ENCODE assay signal across 9 cellular contexts in the genomic region with DNA sequence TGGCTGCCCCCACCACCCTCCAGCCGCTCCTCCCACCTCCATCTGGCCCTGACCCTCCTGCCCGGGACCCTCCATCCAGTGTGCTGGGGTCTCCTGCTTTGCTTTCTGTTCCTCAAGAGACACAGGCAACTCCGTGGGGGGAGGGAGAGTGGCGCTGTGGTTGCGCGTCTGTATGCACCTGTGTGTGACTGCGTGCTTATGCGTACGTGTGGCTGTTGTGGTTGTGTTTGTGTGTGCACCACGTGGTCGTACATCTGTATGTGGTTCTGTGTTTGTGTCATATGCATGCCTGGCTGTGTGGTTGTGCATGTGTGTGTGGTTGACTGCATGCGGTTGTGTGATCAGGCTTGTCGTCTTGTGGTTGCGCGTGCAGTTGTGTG. TPM values are rescaled to one million over a fixed set of nuclear protein-coding genes. Genes with fewer than 3 reads are reported as not detected.
A peak's percentile ranks its signal among the peaks of the same experiment; 100 is the strongest.
DNase-seq lines count a peak whose midpoint lies in the region; ATAC-seq and TF ChIP-seq lines count a peak whose summit lies in the region.
"Had no signal": no experiment of that assay in that cellular context is flagged by ENCODE, and none has a peak within 500 bp of the region (broad histone marks: within the 10 kb centered on the region; RNA-seq: fewer than 3 reads in every experiment).

No MANE protein-coding gene starts in this region.

- DNase-seq in activated CD4-positive, alpha-beta T cell treated with anti-CD3 and anti-CD28 coated beads for 48 hours: peak; percentile 51
- no peak for DNase-seq in activated CD4-positive, alpha-beta T cell treated with anti-CD3 and anti-CD28 coated beads for 4 hours
- DNase-seq in T-cell (peak in 26 of 34 experiments; percentile 7 to 54 (median 29)), DMS53 treated with DMSO at 0.1 percent for 48 hours (lab: John Stamatoyannopoulos, UW; ENCODE audit: unreplicated experiment) (no peak), chondrocyte (ENCODE audit: low spot score) (no peak), NCI-H187 (lab: John Stamatoyannopoulos, UW) (no peak)
- no peak for DNase-seq in central memory CD8-positive, alpha-beta T cell (ENCODE audit: low spot score in 2 of 2)
- no peak for DNase-seq in stimulated activated effector memory CD8-positive, alpha-beta T cell treated with anti-CD3 and anti-CD28 coated beads, Interleukin-12 subunit alpha, Interleukin-12 subunit beta, amount 100 ng/mL, for 72 hours (ENCODE audit: low spot score in 2 of 2)
- DNase-seq: NCI-H524 treated with DMSO at 0.1 percent for 48 hours had no signal

- H3K4me3 Mint-ChIP-seq in T-cell (peak overlapping the region; percentile 40 to 79 (median 69)), chondrocyte (ENCODE audit: unreplicated experiment) (no peak overlapping the region)
- peak overlapping the region; percentile 71 for H3K4me3 Mint-ChIP-seq in central memory CD8-positive, alpha-beta T cell
- peak overlapping the region; percentile 67 for H3K4me3 Mint-ChIP-seq in stimulated activated effector memory CD8-positive, alpha-beta T cell treated with anti-CD3 and anti-CD28 coated beads, Interleukin-12 subunit alpha, Interleukin-12 subunit beta, amount 100 ng/mL, for 72 hours

- CTCF ChIA-PET in T-cell (lab: Charles Lee): no interaction called here

- H3K27me3 Mint-ChIP-seq in T-cell: peaks cover 22 to 41% of the 10 kb centered on the region in 2 donors
- H3K27me3 Mint-ChIP-seq in central memory CD8-positive, alpha-beta T cell: peaks cover 35% of the 10 kb centered on the region
- H3K27me3 Mint-ChIP-seq in chondrocyte (ENCODE audit: low read depth): peaks cover 26% of the 10 kb centered on the region

- POLR2A ChIA-PET in T-cell (lab: Charles Lee): no interaction called here

- H3K27ac Mint-ChIP-seq in T-cell: peak overlapping the region in 1 of 2 donors; percentile 58
- H3K27ac Mint-ChIP-seq in central memory CD8-positive, alpha-beta T cell (ENCODE audit: low read depth): no peak overlapping the region
- H3K27ac Mint-ChIP-seq in stimulated activated effector memory CD8-positive, alpha-beta T cell treated with anti-CD3 and anti-CD28 coated beads, Interleukin-12 subunit alpha, Interleukin-12 subunit beta, amount 100 ng/mL, for 72 hours: peak overlapping the region; percentile 34
- H3K27ac Mint-ChIP-seq in chondrocyte (ENCODE audit: unreplicated experiment): no peak overlapping the region

- H3K4me1 Mint-ChIP-seq in T-cell (peaks cover 21 to 24% (median 23%) of the 10 kb centered on the region in 3 donors), chondrocyte (ENCODE audit: low read depth) (no peaks in the 10 kb centered on the region)
- peaks cover 22% of the 10 kb centered on the region for H3K4me1 Mint-ChIP-seq in central memory CD8-positive, alpha-beta T cell
- peaks cover 23% of the 10 kb centered on the region for H3K4me1 Mint-ChIP-seq in stimulated activated effector memory CD8-positive, alpha-beta T cell treated with anti-CD3 and anti-CD28 coated beads, Interleukin-12 subunit alpha, Interleukin-12 subunit beta, amount 100 ng/mL, for 72 hours

- peak; percentile 22 to 64 (median 34) for ATAC-seq in T-cell (replicated peaks in 1 of 4)
- ATAC-seq in central memory CD8-positive, alpha-beta T cell (replicated peaks; ENCODE audit: extremely low read depth, poor library complexity, severe bottlenecking): peak; percentile 72
- ATAC-seq in stimulated activated effector memory CD8-positive, alpha-beta T cell treated with anti-CD3 and anti-CD28 coated beads, Interleukin-12 subunit alpha, Interleukin-12 subunit beta, amount 100 ng/mL, for 72 hours: peak; percentile 42

- H3K36me3 Mint-ChIP-seq in T-cell: no peaks in the 10 kb centered on the region
- peaks cover 4% of the 10 kb centered on the region for H3K36me3 Mint-ChIP-seq in central memory CD8-positive, alpha-beta T cell (ENCODE audit: insufficient read depth)
- H3K36me3 Mint-ChIP-seq in stimulated activated effector memory CD8-positive, alpha-beta T cell treated with anti-CD3 and anti-CD28 coated beads, Interleukin-12 subunit alpha, Interleukin-12 subunit beta, amount 100 ng/mL, for 72 hours: no peaks in the 10 kb centered on the region
- no peaks in the 10 kb centered on the region for H3K36me3 Mint-ChIP-seq in chondrocyte (ENCODE audit: low read depth)

- no peak for TF ChIP-seq CTCF in chondrocyte (IDR thresholded peaks at IDR 0.05)

- H3K9me3 Mint-ChIP-seq in T-cell (no peaks in the 10 kb centered on the region), chondrocyte (ENCODE audit: low read depth) (no peaks in the 10 kb centered on the region)
- no peaks in the 10 kb centered on the region for H3K9me3 Mint-ChIP-seq in central memory CD8-positive, alpha-beta T cell
- H3K9me3 Mint-ChIP-seq in stimulated activated effector memory CD8-positive, alpha-beta T cell treated with anti-CD3 and anti-CD28 coated beads, Interleukin-12 subunit alpha, Interleukin-12 subunit beta, amount 100 ng/mL, for 72 hours: no peaks in the 10 kb centered on the region

RNA-seq across cellular contexts. Expression of a gene that starts 33.2 kb away (rescaled TPM):
- total RNA-seq in T-cell: 1 to 10 TPM in 3 of 5 donors, under 1 TPM in 2; 0.73 to 2.6 (median 1.2) TPM
- total RNA-seq in chondrocyte: not detected in 3 replicates

Comparison
In these comparisons a context has a peak if more than half of its experiments do, and no peak if none do; other contexts are left out.
1. DNase-seq: peak in activated CD4-positive, alpha-beta T cell treated with anti-CD3 and anti-CD28 coated beads for 48 hours (single experiment) and T-cell (26 of 34); none in activated CD4-positive, alpha-beta T cell treated with anti-CD3 and anti-CD28 coated beads for 4 hours (0 of 2), central memory CD8-positive, alpha-beta T cell (0 of 2), stimulated activated effector memory CD8-positive, alpha-beta T cell treated with anti-CD3 and anti-CD28 coated beads, Interleukin-12 subunit alpha, Interleukin-12 subunit beta, amount 100 ng/mL, for 72 hours (0 of 2), DMS53 treated with DMSO at 0.1 percent for 48 hours (single experiment), chondrocyte (single experiment) and NCI-H187 (0 of 2).
2. Peak in every context shown above with its lines, with median percentiles within 50 percentile points of each other: ATAC-seq.